In the genomic region with DNA sequence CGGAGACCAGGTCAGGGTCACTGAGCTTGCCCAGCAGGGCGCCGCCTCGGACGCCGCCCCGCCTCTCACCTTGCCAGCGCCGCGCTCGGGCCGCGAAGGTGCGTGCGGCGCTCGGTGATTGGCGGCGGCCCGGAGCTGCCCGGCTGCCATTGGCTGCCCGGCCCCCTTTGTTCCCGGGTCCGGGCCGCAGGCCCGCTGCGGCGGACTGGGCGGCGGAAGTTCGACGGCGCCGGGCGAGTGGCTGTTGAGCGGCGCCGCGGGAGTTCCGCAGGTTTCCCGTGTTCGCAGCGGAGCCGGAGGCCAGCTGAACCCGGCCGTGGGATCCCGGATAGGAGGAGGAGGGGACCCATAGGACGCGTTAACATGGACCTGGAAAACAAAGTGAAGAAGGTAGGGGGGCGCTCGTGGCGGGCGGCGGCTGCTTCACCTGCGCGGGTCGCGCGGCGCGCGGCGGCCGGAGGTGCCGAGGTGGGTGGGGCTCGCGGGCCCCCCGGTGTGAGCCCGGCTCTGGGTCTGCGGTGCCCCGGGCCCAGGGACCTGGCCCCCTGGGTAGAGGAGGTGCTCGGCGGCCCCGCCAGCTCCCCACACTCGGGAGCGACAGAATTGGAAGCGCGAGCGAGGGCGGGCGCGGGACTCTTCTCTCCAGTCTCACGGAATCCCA, we compare ENCODE assay signal across 8 cellular contexts. TPM values are rescaled to one million over a fixed set of nuclear protein-coding genes. Genes with fewer than 3 reads are reported as not detected.
A peak's percentile ranks its signal among the peaks of the same experiment; 100 is the strongest.
DNase-seq lines count a peak whose midpoint lies in the region; ATAC-seq lines count a peak whose summit lies in the region.

A gene with protein sequence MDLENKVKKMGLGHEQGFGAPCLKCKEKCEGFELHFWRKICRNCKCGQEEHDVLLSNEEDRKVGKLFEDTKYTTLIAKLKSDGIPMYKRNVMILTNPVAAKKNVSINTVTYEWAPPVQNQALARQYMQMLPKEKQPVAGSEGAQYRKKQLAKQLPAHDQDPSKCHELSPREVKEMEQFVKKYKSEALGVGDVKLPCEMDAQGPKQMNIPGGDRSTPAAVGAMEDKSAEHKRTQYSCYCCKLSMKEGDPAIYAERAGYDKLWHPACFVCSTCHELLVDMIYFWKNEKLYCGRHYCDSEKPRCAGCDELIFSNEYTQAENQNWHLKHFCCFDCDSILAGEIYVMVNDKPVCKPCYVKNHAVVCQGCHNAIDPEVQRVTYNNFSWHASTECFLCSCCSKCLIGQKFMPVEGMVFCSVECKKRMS (plus strand): TSS at position 195 of the 661 bp plus-strand sequence. CDS start 169 bp downstream, at position 364.

- CTCF ChIA-PET in activated CD8-positive, alpha-beta T cell treated with anti-CD3 and anti-CD28 coated beads, Interleukin-2, amount 10 ng/mL, durations not matched to agents 7 days and 5 days (lab: Charles Lee) = interaction anchor here (0.6 to 5.0 kb wide), 14 partner anchors 9 to 380 kb away, joined by 3 to 37 read pairs (median 5); no protein-coding TSS in a partner anchor

- peaks cover 2% of the 10 kb centered on the region for H3K27me3 Mint-ChIP-seq in activated CD8-positive, alpha-beta T cell treated with anti-CD3 and anti-CD28 coated beads, Interleukin-2, amount 10 ng/mL, durations not matched to agents 7 days and 5 days (ENCODE audit: low read depth)
- H3K27me3 Mint-ChIP-seq in stimulated activated naive B cell treated with anti-CD40 and anti-IgM and Interleukin-4, amounts not matched to agents 10 μg/mL and 1 μg/mL and 100 μg/mL, for 72 hours = no peaks in the 10 kb centered on the region

- peak within 1 kb of the TSS; percentile 95 for H3K4me3 Mint-ChIP-seq in activated CD8-positive, alpha-beta T cell treated with anti-CD3 and anti-CD28 coated beads, Interleukin-2, amount 10 ng/mL, durations not matched to agents 7 days and 5 days
- peak within 1 kb of the TSS; percentile 88 to 97 for H3K4me3 Mint-ChIP-seq in stimulated activated naive B cell treated with anti-CD40 and anti-IgM and Interleukin-4, amounts not matched to agents 10 μg/mL and 1 μg/mL and 100 μg/mL, for 72 hours

- no peaks in the 10 kb centered on the region for H3K36me3 ChIP-seq in endocrine pancreas (ENCODE audit: control insufficient read depth, insufficient read depth, low read length)
- no peaks in the 10 kb centered on the region for H3K36me3 ChIP-seq in mucosa of stomach (ENCODE audit: control insufficient read depth, insufficient read depth, low read length)

- peak; percentile 86 for ATAC-seq in HG02981 (IDR thresholded peaks at IDR 0.05; ENCODE audit: unreplicated experiment)
- peak; percentile 79 for ATAC-seq in activated CD8-positive, alpha-beta T cell treated with anti-CD3 and anti-CD28 coated beads, Interleukin-2, amount 10 ng/mL, durations not matched to agents 7 days and 5 days
- ATAC-seq in stimulated activated naive B cell treated with anti-CD40 and anti-IgM and Interleukin-4, amounts not matched to agents 10 μg/mL and 1 μg/mL and 100 μg/mL, for 72 hours (replicated peaks) = peak; percentile 86 to 91

- H3K27me3 ChIP-seq in endocrine pancreas (ENCODE audit: control insufficient read depth, insufficient read depth, low read length) (no peaks in the 10 kb centered on the region), mucosa of stomach (ENCODE audit: control insufficient read depth, insufficient read depth, low read length) (no peaks in the 10 kb centered on the region)

- H3K9me3 ChIP-seq in endocrine pancreas (ENCODE audit: control insufficient read depth, low read length) (no peaks in the 10 kb centered on the region), mucosa of stomach (ENCODE audit: control insufficient read depth, low read length) (no peaks in the 10 kb centered on the region)

- peaks cover 42% of the 10 kb centered on the region for H3K4me1 Mint-ChIP-seq in activated CD8-positive, alpha-beta T cell treated with anti-CD3 and anti-CD28 coated beads, Interleukin-2, amount 10 ng/mL, durations not matched to agents 7 days and 5 days (ENCODE audit: low read depth)
- peaks cover 18 to 36% of the 10 kb centered on the region in 2 donors for H3K4me1 Mint-ChIP-seq in stimulated activated naive B cell treated with anti-CD40 and anti-IgM and Interleukin-4, amounts not matched to agents 10 μg/mL and 1 μg/mL and 100 μg/mL, for 72 hours

- peak within 1 kb of the TSS; percentile 97 for H3K27ac Mint-ChIP-seq in activated CD8-positive, alpha-beta T cell treated with anti-CD3 and anti-CD28 coated beads, Interleukin-2, amount 10 ng/mL, durations not matched to agents 7 days and 5 days
- peak within 1 kb of the TSS; percentile 97 for H3K27ac Mint-ChIP-seq in stimulated activated naive B cell treated with anti-CD40 and anti-IgM and Interleukin-4, amounts not matched to agents 10 μg/mL and 1 μg/mL and 100 μg/mL, for 72 hours

- no peaks in the 10 kb centered on the region for H3K9me3 Mint-ChIP-seq in activated CD8-positive, alpha-beta T cell treated with anti-CD3 and anti-CD28 coated beads, Interleukin-2, amount 10 ng/mL, durations not matched to agents 7 days and 5 days (ENCODE audit: insufficient read depth)
- H3K9me3 Mint-ChIP-seq in stimulated activated naive B cell treated with anti-CD40 and anti-IgM and Interleukin-4, amounts not matched to agents 10 μg/mL and 1 μg/mL and 100 μg/mL, for 72 hours = no peaks in the 10 kb centered on the region

- H3K4me1 ChIP-seq in endocrine pancreas (ENCODE audit: control insufficient read depth, insufficient read depth, low read length) = peaks cover 25% of the 10 kb centered on the region
- peaks cover 19% of the 10 kb centered on the region for H3K4me1 ChIP-seq in mucosa of stomach (ENCODE audit: control insufficient read depth, insufficient read depth, low read length)

- H3K4me3 ChIP-seq in endocrine pancreas (ENCODE audit: control insufficient read depth, insufficient read depth, low read length) (peak within 1 kb of the TSS; percentile 84), mucosa of stomach (ENCODE audit: low read length) (peak within 1 kb of the TSS; percentile 79)

- peak; percentile 82 for DNase-seq in NK-92 treated with Interleukin-12 subunit alpha and Interleukin-12 subunit beta, amount 100 ng/mL, for 24 hours (lab: John Stamatoyannopoulos, UW)
- DNase-seq in NK-92 (lab: John Stamatoyannopoulos, UW; ENCODE audit: unreplicated experiment) = no peak
- peak; percentile 52 for DNase-seq in NCI-H510A (lab: John Stamatoyannopoulos, UW)
- DNase-seq in activated CD8-positive, alpha-beta T cell treated with anti-CD3 and anti-CD28 coated beads, Interleukin-2, amount 10 ng/mL, durations not matched to agents 7 days and 5 days = peak; percentile 74
- DNase-seq in stimulated activated naive B cell treated with anti-CD40 and anti-IgM and Interleukin-4, amounts not matched to agents 10 μg/mL and 1 μg/mL and 100 μg/mL, for 72 hours = peak; percentile 71

- peaks cover 28% of the 10 kb centered on the region for H3K36me3 Mint-ChIP-seq in activated CD8-positive, alpha-beta T cell treated with anti-CD3 and anti-CD28 coated beads, Interleukin-2, amount 10 ng/mL, durations not matched to agents 7 days and 5 days (ENCODE audit: low read depth)
- peaks cover 2 to 4% of the 10 kb centered on the region in 2 donors for H3K36me3 Mint-ChIP-seq in stimulated activated naive B cell treated with anti-CD40 and anti-IgM and Interleukin-4, amounts not matched to agents 10 μg/mL and 1 μg/mL and 100 μg/mL, for 72 hours

- H3K9ac ChIP-seq in endocrine pancreas (ENCODE audit: control insufficient read depth, insufficient read depth, low read length) = peak within 1 kb of the TSS; percentile 98
- H3K9ac ChIP-seq in mucosa of stomach (ENCODE audit: low read length) = peak within 1 kb of the TSS; percentile 95

- POLR2A ChIA-PET in activated CD8-positive, alpha-beta T cell treated with anti-CD3 and anti-CD28 coated beads, Interleukin-2, amount 10 ng/mL, durations not matched to agents 7 days and 5 days (lab: Charles Lee) = interaction anchor here (0.6 to 3.0 kb wide), 11 partner anchors 11 to 654 kb away, joined by 3 to 10 read pairs (median 3); no protein-coding TSS in a partner anchor

RNA-seq across cellular contexts. Expression of the gene that starts here (rescaled TPM):
- 100 to 1,000 TPM; 110 to 112 TPM for total RNA-seq in activated CD8-positive, alpha-beta T cell treated with anti-CD3 and anti-CD28 coated beads, Interleukin-2, amount 10 ng/mL, durations not matched to agents 7 days and 5 days
